Comparison of ENCODE assay signal across 12 cellular contexts in genomic region chr3:183536238-183536880, GRCh38. TPM values are rescaled to one million over a fixed set of nuclear protein-coding genes. Genes with fewer than 3 reads are reported as not detected.
DNase-seq lines count a peak whose midpoint lies in the region; ATAC-seq lines count a peak whose summit lies in the region.
"Had no signal": no experiment of that assay in that cellular context is flagged by ENCODE, and none has a peak within 500 bp of the region (broad histone marks: within the 10 kb centered on the region; RNA-seq: fewer than 3 reads in every experiment).

No MANE protein-coding gene starts in this region.

- peak; percentile 67 for ATAC-seq in GM18511 (IDR thresholded peaks at IDR 0.05; ENCODE audit: unreplicated experiment)
- peak; percentile 65 for ATAC-seq in GM21447 (IDR thresholded peaks at IDR 0.05; ENCODE audit: unreplicated experiment)
- peak; percentile 89 for ATAC-seq in HG03280 (IDR thresholded peaks at IDR 0.05; ENCODE audit: unreplicated experiment)
- peak; percentile 53 for ATAC-seq in esophagus mucosa

- DNase-seq in stimulated activated naive CD4-positive, alpha-beta T cell (lab: John Stamatoyannopoulos, UW): no peak
- DNase-seq in NCI-H146 treated with DMSO at 0.1 percent for 48 hours (lab: John Stamatoyannopoulos, UW; ENCODE audit: unreplicated experiment) (no peak), Kasumi-1 (lab: John Stamatoyannopoulos, UW) (no peak), GOT3 (lab: John Stamatoyannopoulos, UW) (no peak)
- DNase-seq: activated CD4-positive, alpha-beta T cell treated with anti-CD3 and anti-CD28 coated beads, Interleukin-2, amount 10 ng/mL, durations not matched to agents 24 days and 14 days; gastrocnemius medialis; NCI-H524 had no signal

RNA-seq across cellular contexts. Expression of gene KLHL6, which starts 19.1 kb away (rescaled TPM):
- 0.76 TPM for total RNA-seq in esophagus mucosa
- total RNA-seq: HT-29 had no signal
